ENCODE assay signal across 1 cellular context in genomic region chr17:45648642-45649041, GRCh38.
TF ChIP-seq lines count a peak whose summit lies in the region.

No MANE protein-coding gene starts in this region.

TF ChIP-seq in GM23338, 12 proteins besides CTCF, POLR2A, EP300 and RAD21 (continued from another document):
- no peak for TF ChIP-seq ZNF462 (CRISPR knock-in tag; IDR thresholded peaks at IDR 0.05)
- no peak for TF ChIP-seq ZNF331 (CRISPR knock-in tag; IDR thresholded peaks at IDR 0.05; ENCODE audit: low read depth)
- TF ChIP-seq JUNB (IDR thresholded peaks at IDR 0.05; ENCODE audit: unreplicated experiment), result no peak
- TF ChIP-seq ZNF114 (CRISPR knock-in tag; IDR thresholded peaks at IDR 0.05), result no peak
- TF ChIP-seq NANOG (IDR thresholded peaks at IDR 0.05; ENCODE audit: borderline replicate concordance), result no peak
- no peak for TF ChIP-seq EZH2 (IDR thresholded peaks at IDR 0.05; ENCODE audit: low read depth, unreplicated experiment)
- TF ChIP-seq POLR2AphosphoS5 (IDR thresholded peaks at IDR 0.05; ENCODE audit: low read depth), result no peak
- TF ChIP-seq REST (IDR thresholded peaks at IDR 0.05; ENCODE audit: unreplicated experiment), result no peak
- TF ChIP-seq EZH2phosphoT487 (IDR thresholded peaks at IDR 0.05; ENCODE audit: unreplicated experiment), result no peak
- no peak for TF ChIP-seq STAT1 (IDR thresholded peaks at IDR 0.05; ENCODE audit: unreplicated experiment)
